10 cellular contexts compared by ENCODE assay signal in genomic region chr7:143285454-143285756, GRCh38. TPM values are rescaled to one million over a fixed set of nuclear protein-coding genes. Genes with fewer than 3 reads are reported as not detected.
DNase-seq lines count a peak whose midpoint lies in the region; ATAC-seq, FAIRE-seq and TF ChIP-seq lines count a peak whose summit lies in the region.
"Had no signal": no experiment of that assay in that cellular context is flagged by ENCODE, and none has a peak within 500 bp of the region (broad histone marks: within the 10 kb centered on the region; RNA-seq: fewer than 3 reads in every experiment).

No MANE protein-coding gene starts in this region.

- no peak for FAIRE-seq in A549 (lab: Jason Lieb, UNC)
- FAIRE-seq: TTC549 had no signal

- WGBS in A549 (ENCODE audit: missing lambda C conversion rate): 17% methylated on average over 3 of the region's 3 CpGs

- peak; percentile 62 to 66 for DNase-seq in A549 (ENCODE audit: low read depth in 1 of 2, low spot score in 1 of 2)
- DNase-seq in LoVo (ENCODE audit: low spot score): peak; percentile 95
- no peak for DNase-seq in epithelial cell of prostate (ENCODE audit: low read depth, low spot score)
- no peak for DNase-seq in mesothelial cell of epicardium (ENCODE audit: low spot score in 2 of 2, unreplicated experiment in 2 of 2)
- DNase-seq in NCI-H345 (lab: John Stamatoyannopoulos, UW): no peak
- DNase-seq in midbrain (lab: John Stamatoyannopoulos, UW): no peak
- no peak for DNase-seq in putamen (ENCODE audit: low spot score)
- DNase-seq: cerebellar nuclear complex had no signal

- POLR2A ChIA-PET in A549 (lab: Yijun Ruan, JAX): no interaction called here

- H3K4me2 ChIP-seq in A549: peak overlapping the region; percentile 35

- peak overlapping the region; percentile 63 for H3K4me3 Mint-ChIP-seq in mesothelial cell of epicardium

- no peak for TF ChIP-seq CTCF in A549 (IDR thresholded peaks at IDR 0.05)
- no peak for TF ChIP-seq CTCF in mesothelial cell of epicardium (IDR thresholded peaks at IDR 0.05; ENCODE audit: unreplicated experiment)

- peaks cover 2% of the 10 kb centered on the region for H3K36me3 Mint-ChIP-seq in mesothelial cell of epicardium

- ATAC-seq in A549: peak; percentile 8 to 58; a peak in 4 of 6 replicates
- no peak for ATAC-seq in HG02798 (IDR thresholded peaks at IDR 0.05; ENCODE audit: poor library complexity, unreplicated experiment)

- CTCF ChIA-PET in A549 (lab: Yijun Ruan, JAX): interaction anchor here (1.5 kb wide), 2 partner anchors 45 to 94 kb away, joined by 5 to 8 read pairs; no protein-coding TSS in a partner anchor

- H3K4me1 Mint-ChIP-seq in mesothelial cell of epicardium: peaks cover 51% of the 10 kb centered on the region

- H3K4me3 ChIP-seq in A549: no peak overlapping the region

- peak overlapping the region; percentile 45 to 73; a peak in 5 of 6 replicates for H3K27ac ChIP-seq in A549
- peak overlapping the region; percentile 84 for H3K27ac ChIP-seq in epithelial cell of prostate

- TF ChIP-seq RAD21 in A549 (conservative IDR thresholded peaks at IDR 0.05 in 1 of 2, IDR thresholded peaks at IDR 0.05 in 1 of 2): no peak

- TF ChIP-seq POLR2A in A549 (IDR thresholded peaks at IDR 0.05; ENCODE audit: low read length): no peak

- no peaks in the 10 kb centered on the region for H3K9me3 ChIP-seq in A549

- H3K27me3 Mint-ChIP-seq in mesothelial cell of epicardium (ENCODE audit: low read depth): no peaks in the 10 kb centered on the region

- H3K9me3 Mint-ChIP-seq in mesothelial cell of epicardium: peaks cover 4% of the 10 kb centered on the region

- H3K27ac Mint-ChIP-seq in mesothelial cell of epicardium: peak overlapping the region; percentile 96

- peaks cover 29% of the 10 kb centered on the region for H3K4me1 ChIP-seq in A549

- TF ChIP-seq EP300 in A549 (IDR thresholded peaks at IDR 0.05): no peak

TF ChIP-seq in A549, 52 proteins besides CTCF, POLR2A, EP300 and RAD21:
- TF ChIP-seq HEYL (CRISPR knock-in tag; IDR thresholded peaks at IDR 0.05): no peak
- TF ChIP-seq CHD4 (IDR thresholded peaks at IDR 0.05; ENCODE audit: borderline replicate concordance): no peak
- no peak for TF ChIP-seq EHMT2 (IDR thresholded peaks at IDR 0.05; ENCODE audit: low read depth)
- TF ChIP-seq ESRRA (IDR thresholded peaks at IDR 0.05; ENCODE audit: borderline replicate concordance, low read length): no peak
- no peak for TF ChIP-seq HOXB13 (CRISPR knock-in tag; IDR thresholded peaks at IDR 0.05; ENCODE audit: low read depth)
- TF ChIP-seq HDAC2 (IDR thresholded peaks at IDR 0.05): no peak
- TF ChIP-seq, protein P1, sequence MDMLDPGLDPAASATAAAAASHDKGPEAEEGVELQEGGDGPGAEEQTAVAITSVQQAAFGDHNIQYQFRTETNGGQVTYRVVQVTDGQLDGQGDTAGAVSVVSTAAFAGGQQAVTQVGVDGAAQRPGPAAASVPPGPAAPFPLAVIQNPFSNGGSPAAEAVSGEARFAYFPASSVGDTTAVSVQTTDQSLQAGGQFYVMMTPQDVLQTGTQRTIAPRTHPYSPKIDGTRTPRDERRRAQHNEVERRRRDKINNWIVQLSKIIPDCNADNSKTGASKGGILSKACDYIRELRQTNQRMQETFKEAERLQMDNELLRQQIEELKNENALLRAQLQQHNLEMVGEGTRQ (IDR thresholded peaks at IDR 0.05): no peak
- TF ChIP-seq MAFK (IDR thresholded peaks at IDR 0.05; ENCODE audit: partially characterized antibody): no peak
- no peak for TF ChIP-seq HOXA7 (CRISPR knock-in tag; IDR thresholded peaks at IDR 0.05)
- no peak for TF ChIP-seq BCL3 (IDR thresholded peaks at IDR 0.05)
- TF ChIP-seq JUNB (IDR thresholded peaks at IDR 0.05): no peak
- no peak for TF ChIP-seq RNF2 (IDR thresholded peaks at IDR 0.05; ENCODE audit: borderline replicate concordance, low read depth)
- no peak for TF ChIP-seq HES2 (IDR thresholded peaks at IDR 0.05)
- TF ChIP-seq KDM5A (IDR thresholded peaks at IDR 0.05): no peak
- TF ChIP-seq GATA3 (IDR thresholded peaks at IDR 0.05; ENCODE audit: borderline replicate concordance): no peak
- TF ChIP-seq RFX5 (IDR thresholded peaks at IDR 0.05): no peak
- TF ChIP-seq RARB (CRISPR knock-in tag; IDR thresholded peaks at IDR 0.05): no peak
- no peak for TF ChIP-seq MAZ (IDR thresholded peaks at IDR 0.05; ENCODE audit: borderline replicate concordance, low read depth, low read length)
- TF ChIP-seq CBX2 (IDR thresholded peaks at IDR 0.05; ENCODE audit: borderline replicate concordance, low read depth): no peak
- no peak for TF ChIP-seq BHLHE40 (IDR thresholded peaks at IDR 0.05; ENCODE audit: low read depth, low read length)

RNA-seq across cellular contexts. Expression of gene TMEM139, which starts 0.6 kb away (rescaled TPM):
- 0.49 and 0.65 TPM in 2 replicates for polyA plus RNA-seq in A549 (2011; rRNA removed)
- 0.52 and 0.73 TPM in 2 replicates for polyA plus RNA-seq in A549 (2012; cell fraction: cytosol; rRNA removed)
- polyA plus RNA-seq in A549 (2012; cell fraction: nucleus; rRNA removed): 0.79 and 0.95 TPM in 2 replicates
- 0.37 to 0.71 TPM (median 0.42 TPM) in 3 replicates for polyA plus RNA-seq in A549 (2017; fragmentation: RNase III; extraction: RNeasy Plus Mini Kit Qiagen cat#74134 plus additional on column Dnase treatment)
- polyA minus RNA-seq in A549 (2011; rRNA and poly(A)+ RNA removed): 0.29 and 1.1 TPM in 2 replicates
- total RNA-seq in mesothelial cell of epicardium: 6.1 to 10.1 TPM (median 7.9 TPM) in 3 replicates

RNA-seq across cellular contexts. Expression of gene CASP2, which starts 2.7 kb away (rescaled TPM):
- 24.6 and 26.0 TPM in 2 replicates for polyA plus RNA-seq in A549 (2011; rRNA removed)
- 12.4 and 14.5 TPM in 2 replicates for polyA plus RNA-seq in A549 (2012; cell fraction: cytosol; rRNA removed)
- polyA plus RNA-seq in A549 (2012; cell fraction: nucleus; rRNA removed): 30.5 and 39.3 TPM in 2 replicates
- polyA plus RNA-seq in A549 (2017; fragmentation: RNase III; extraction: RNeasy Plus Mini Kit Qiagen cat#74134 plus additional on column Dnase treatment): 17.7 to 19.9 TPM (median 18.7 TPM) in 3 replicates
- polyA minus RNA-seq in A549 (2011; rRNA and poly(A)+ RNA removed): 53.6 and 55.0 TPM in 2 replicates
- 53.3 to 56.5 TPM (median 55.4 TPM) in 3 replicates for total RNA-seq in mesothelial cell of epicardium

RNA-seq across cellular contexts. Expression of gene GSTK1, which starts 22.2 kb away (rescaled TPM):
- polyA plus RNA-seq in A549 (2011; rRNA removed) (76.6 and 96.5 TPM in 2 replicates), A549 (2017; fragmentation: RNase III; extraction: RNeasy Plus Mini Kit Qiagen cat#74134 plus additional on column Dnase treatment) (80.8 to 92.9 TPM (median 91.5 TPM) in 3 replicates)
- 98.6 and 104 TPM in 2 replicates for polyA plus RNA-seq in A549 (2012; cell fraction: cytosol; rRNA removed)
- 128 and 176 TPM in 2 replicates for polyA plus RNA-seq in A549 (2012; cell fraction: nucleus; rRNA removed)
- 44.4 and 62.6 TPM in 2 replicates for polyA minus RNA-seq in A549 (2011; rRNA and poly(A)+ RNA removed)
- total RNA-seq in mesothelial cell of epicardium: 86.7 to 98.8 TPM (median 92.8 TPM) in 3 replicates

RNA-seq across cellular contexts. Expression of gene CLCN1, which starts 30.5 kb away (rescaled TPM):
- polyA plus RNA-seq in A549 (2011; rRNA removed) (0.08 TPM in 1 of 2 replicates, not detected in the other), A549 (2017; fragmentation: RNase III; extraction: RNeasy Plus Mini Kit Qiagen cat#74134 plus additional on column Dnase treatment) (0.03 TPM in 1 of 3 replicates, not detected in the others)
- 0.01 and 0.03 TPM in 2 replicates for polyA plus RNA-seq in A549 (2012; cell fraction: cytosol; rRNA removed)
- polyA plus RNA-seq in A549 (2012; cell fraction: nucleus; rRNA removed): 0.06 TPM in 1 of 2 replicates, not detected in the other
- polyA minus RNA-seq in A549 (2011; rRNA and poly(A)+ RNA removed): 0.08 and 0.10 TPM in 2 replicates
- 0.07 to 0.16 TPM (median 0.11 TPM) in 3 replicates for total RNA-seq in mesothelial cell of epicardium

Comparison
In these comparisons a context has a peak if more than half of its experiments do, and no peak if none do; other contexts are left out.
1. DNase-seq: peak in A549 (2 of 2) and LoVo (single experiment); none in epithelial cell of prostate (single experiment), mesothelial cell of epicardium (0 of 2), NCI-H345 (single experiment), midbrain (single experiment) and putamen (single experiment).